In genomic region chr16:576823-577201, GRCh38 we compare ENCODE assay signal across 28 cellular contexts. TPM values are rescaled to one million over a fixed set of nuclear protein-coding genes. Genes with fewer than 3 reads are reported as not detected.
DNase-seq lines count a peak whose midpoint lies in the region; ATAC-seq and TF ChIP-seq lines count a peak whose summit lies in the region.
"Had no signal": no experiment of that assay in that cellular context is flagged by ENCODE, and none has a peak within 500 bp of the region (broad histone marks: within the 10 kb centered on the region; RNA-seq: fewer than 3 reads in every experiment).

No MANE protein-coding gene starts in this region.

- peak; percentile 28 for TF ChIP-seq CTCF in choroid plexus epithelial cell (conservative IDR thresholded peaks at IDR 0.05; ENCODE audit: low read depth, low read length)
- TF ChIP-seq CTCF in type B pancreatic cell (conservative IDR thresholded peaks at IDR 0.05) = peak; percentile 26

- H3K36me3 Mint-ChIP-seq in activated T-cell treated with anti-CD3 and anti-CD28 coated beads, Interleukin-2, amount 50 U/mL, for 24 hours (ENCODE audit: low read depth) = peaks cover 16% of the 10 kb centered on the region
- no peaks in the 10 kb centered on the region for H3K36me3 Mint-ChIP-seq in type B pancreatic cell
- H3K36me3 Mint-ChIP-seq: CD4-positive, CD25-positive, alpha-beta regulatory T cell had no signal

- no peaks in the 10 kb centered on the region for H3K9me3 Mint-ChIP-seq in activated T-cell treated with anti-CD3 and anti-CD28 coated beads, Interleukin-2, amount 50 U/mL, for 24 hours
- H3K9me3 Mint-ChIP-seq in type B pancreatic cell = no peaks in the 10 kb centered on the region

- DNase-seq in activated T-cell treated with anti-CD3 and anti-CD28 coated beads, Interleukin-2, amount 50 U/mL, for 24 hours = no peak
- DNase-seq in activated T-cell treated with anti-CD3 and anti-CD28 coated beads, Interleukin-2, amount 50 U/mL, for 48 hours = no peak
- peak; percentile 46 for DNase-seq in NAMALWA (ENCODE audit: low spot score)
- no peak for DNase-seq in choroid plexus epithelial cell (ENCODE audit: low read depth)
- DNase-seq in type B pancreatic cell (ENCODE audit: extremely low spot score, unreplicated experiment) = no peak
- DNase-seq in RKO (ENCODE audit: low spot score) = no peak
- DNase-seq: activated CD4-positive, alpha-beta T cell treated with anti-CD3 and anti-CD28 coated beads for 4 hours; activated CD8-positive, alpha-beta memory T cell treated with anti-CD3 and anti-CD28 coated beads, Interleukin-2, amount 50 U/mL, for 48 hours; activated naive CD4-positive, alpha-beta T cell; amygdala; CD4-positive, CD25-positive, alpha-beta regulatory T cell; DMS 273 treated with DMSO at 0.1 percent for 48 hours; erythroblast; foreskin keratinocyte; GM23248; hippocampal formation; kidney; NCI-H1436; NCI-H524; nucleus accumbens; right cardiac atrium; SHP77 had no signal

- H3K27ac Mint-ChIP-seq in activated T-cell treated with anti-CD3 and anti-CD28 coated beads, Interleukin-2, amount 50 U/mL, for 24 hours = peak overlapping the region; percentile 33
- H3K27ac Mint-ChIP-seq in type B pancreatic cell = no peak overlapping the region

- no peak overlapping the region for H3K4me3 Mint-ChIP-seq in activated T-cell treated with anti-CD3 and anti-CD28 coated beads, Interleukin-2, amount 50 U/mL, for 24 hours
- no peak overlapping the region for H3K4me3 Mint-ChIP-seq in type B pancreatic cell
- H3K4me3 Mint-ChIP-seq: CD4-positive, CD25-positive, alpha-beta regulatory T cell had no signal

- no peak overlapping the region for H3K4me3 ChIP-seq in choroid plexus epithelial cell (ENCODE audit: low read depth, low read length)
- H3K4me3 ChIP-seq: GM23248 had no signal

- H3K4me1 Mint-ChIP-seq in activated T-cell treated with anti-CD3 and anti-CD28 coated beads, Interleukin-2, amount 50 U/mL, for 24 hours (ENCODE audit: low read depth) = peaks cover 4% of the 10 kb centered on the region
- H3K4me1 Mint-ChIP-seq in type B pancreatic cell (ENCODE audit: unreplicated experiment) = peaks cover 3% of the 10 kb centered on the region

- no peaks in the 10 kb centered on the region for H3K27me3 Mint-ChIP-seq in activated T-cell treated with anti-CD3 and anti-CD28 coated beads, Interleukin-2, amount 50 U/mL, for 24 hours
- H3K27me3 Mint-ChIP-seq in type B pancreatic cell = no peaks in the 10 kb centered on the region
- H3K27me3 Mint-ChIP-seq: CD4-positive, CD25-positive, alpha-beta regulatory T cell had no signal

- ATAC-seq in GM19324 (IDR thresholded peaks at IDR 0.05; ENCODE audit: low FRiP score, unreplicated experiment) (no peak), HG03139 (IDR thresholded peaks at IDR 0.05; ENCODE audit: unreplicated experiment) (no peak)
- ATAC-seq: foreskin keratinocyte, right cardiac atrium had no signal

RNA-seq across cellular contexts. Expression of gene PIGQ, which starts 7.0 kb away (rescaled TPM):
- 58.2 and 83.5 TPM in 2 replicates for total RNA-seq in type B pancreatic cell (ENCODE audit: low replicate concordance)

RNA-seq across cellular contexts. Expression of gene NHLRC4, which starts 10.0 kb away (rescaled TPM):
- 0.52 and 1.4 TPM in 2 replicates for total RNA-seq in type B pancreatic cell (ENCODE audit: low replicate concordance)

RNA-seq across cellular contexts. Expression of gene RAB40C, which starts 13.1 kb away (rescaled TPM):
- total RNA-seq in type B pancreatic cell (ENCODE audit: low replicate concordance) = 21.4 and 26.5 TPM in 2 replicates

RNA-seq across cellular contexts. Expression of gene PRR35, which starts 16.6 kb away (rescaled TPM):
- 0.12 TPM in 2 replicates for total RNA-seq in type B pancreatic cell (ENCODE audit: low replicate concordance)
- total RNA-seq: A673; CD4-positive, CD25-positive, alpha-beta regulatory T cell; foreskin keratinocyte; GM23248; HT-29; lung microvascular endothelial cell; right cardiac atrium; temporal lobe had no signal

RNA-seq across cellular contexts. Expression of gene CAPN15, which starts 49.3 kb away (rescaled TPM):
- total RNA-seq in type B pancreatic cell (ENCODE audit: low replicate concordance) = 50.1 and 52.3 TPM in 2 replicates
